9 cellular contexts compared by ENCODE assay signal in genomic region chr9:101465330-101465915, GRCh38. TPM values are rescaled to one million over a fixed set of nuclear protein-coding genes. Genes with fewer than 3 reads are reported as not detected.
A peak's percentile ranks its signal among the peaks of the same experiment; 100 is the strongest.
DNase-seq lines count a peak whose midpoint lies in the region; ATAC-seq and TF ChIP-seq lines count a peak whose summit lies in the region.
"Had no signal": no experiment of that assay in that cellular context is flagged by ENCODE, and none has a peak within 500 bp of the region (broad histone marks: within the 10 kb centered on the region; RNA-seq: fewer than 3 reads in every experiment).

No MANE protein-coding gene starts in this region.

- H3K9me3 Mint-ChIP-seq in Caco-2 (ENCODE audit: unreplicated experiment) = no peaks in the 10 kb centered on the region

- H3K4me1 ChIP-seq in Caco-2 = peaks cover 2% of the 10 kb centered on the region; the same call in 1 of the 2 replicates
- no peaks in the 10 kb centered on the region for H3K4me1 ChIP-seq in cardiac muscle cell (ENCODE audit: low read depth)
- H3K4me1 ChIP-seq: uterus had no signal

- TF ChIP-seq CTCF in Caco-2 (IDR thresholded peaks at IDR 0.05; ENCODE audit: insufficient read depth in 1 of 2, low read depth in 1 of 2, low read length in 1 of 2, severe bottlenecking in 1 of 2, unreplicated experiment in 1 of 2) = peak; percentile 54 to 62
- peak; percentile 53 for TF ChIP-seq CTCF in LNCAP (IDR thresholded peaks at IDR 0.05)
- peak; percentile 50 for TF ChIP-seq CTCF in cardiac muscle cell (IDR thresholded peaks at IDR 0.05; ENCODE audit: low read depth, low read length)

- peak; percentile 64 to 65 for DNase-seq in Caco-2
- peak; percentile 9 to 70 for DNase-seq in SW 1271 (lab: John Stamatoyannopoulos, UW)
- peak; percentile 48 to 72 for DNase-seq in cardiac muscle cell (ENCODE audit: low read depth in 1 of 2, low spot score in 1 of 2)
- DNase-seq in superior temporal gyrus (ENCODE audit: extremely low spot score) = peak; percentile 85
- DNase-seq in activated CD8-positive, alpha-beta memory T cell treated with anti-CD3 and anti-CD28 coated beads, Interleukin-2, amount 50 U/mL, for 4 hours = no peak

- H3K4me3 ChIP-seq in Caco-2 (ENCODE audit: low read depth, low read length) (no peak overlapping the region), cardiac muscle cell (no peak overlapping the region)
- H3K4me3 ChIP-seq: uterus had no signal

- H3K27me3 ChIP-seq in Caco-2 (replicated peaks; ENCODE audit: control insufficient read depth, insufficient read depth, low read length) (no peaks in the 10 kb centered on the region; the same call in 1 of the 2 replicates), cardiac muscle cell (no peaks in the 10 kb centered on the region)
- H3K27me3 ChIP-seq: uterus had no signal

- BruUV-seq in Caco-2 (replicated peaks; lab: Mats Ljungman, UMichigan) = no TSS peak

- CTCF ChIA-PET in Caco-2 (lab: Charles Lee) = interaction anchor here (0.8 to 1.0 kb wide), 2 partner anchors 16 to 68 kb away, joined by 5 to 6 read pairs; partner anchors contain the start of gene RNF20

- H3K36me3 ChIP-seq in Caco-2 (ENCODE audit: control insufficient read depth, insufficient read depth, low read length) (no peaks in the 10 kb centered on the region), cardiac muscle cell (no peaks in the 10 kb centered on the region)
- H3K36me3 ChIP-seq: uterus had no signal

- POLR2A ChIA-PET in Caco-2 (lab: Charles Lee) = no interaction called here

- H3K36me3 Mint-ChIP-seq in Caco-2 (ENCODE audit: insufficient read depth, unreplicated experiment) = no peaks in the 10 kb centered on the region

- ATAC-seq in HG02642 (IDR thresholded peaks at IDR 0.05; ENCODE audit: poor library complexity, unreplicated experiment) = no peak
- ATAC-seq in GM19351 (IDR thresholded peaks at IDR 0.05; ENCODE audit: unreplicated experiment) = no peak

- H3K4me1 Mint-ChIP-seq in Caco-2 (ENCODE audit: low read depth, unreplicated experiment) = peaks cover 13% of the 10 kb centered on the region

- H3K27ac ChIP-seq in cardiac muscle cell = no peak overlapping the region
- H3K27ac ChIP-seq: uterus had no signal

- no peak overlapping the region for H3K27ac Mint-ChIP-seq in Caco-2 (ENCODE audit: unreplicated experiment)

- no peaks in the 10 kb centered on the region for H3K27me3 Mint-ChIP-seq in Caco-2 (ENCODE audit: insufficient read depth, unreplicated experiment)

- intact Hi-C loops in Caco-2 (cut with micrococcal nuclease; ENCODE audit: unreplicated experiment) = loop anchor here (1.0 to 2.0 kb wide), 2 partner anchors 21 to 65 kb away; a partner anchor contains a TSS

- H3K9me3 ChIP-seq in Caco-2 = no peaks in the 10 kb centered on the region
- H3K9me3 ChIP-seq in cardiac muscle cell (ENCODE audit: low read depth) = no peaks in the 10 kb centered on the region
- H3K9me3 ChIP-seq: uterus had no signal

- H3K4me3 Mint-ChIP-seq in Caco-2 (ENCODE audit: unreplicated experiment) = no peak overlapping the region

RNA-seq across cellular contexts. Expression of gene ALDOB, which starts 29.8 kb away (rescaled TPM):
- total RNA-seq in Caco-2 (2022) (0.18 TPM in 1 of 2 replicates, not detected in the other), cardiac muscle cell (not detected in 2 replicates)
- 0.10 and 0.26 TPM in 2 replicates for polyA plus RNA-seq in cardiac muscle cell
